In the genomic region with DNA sequence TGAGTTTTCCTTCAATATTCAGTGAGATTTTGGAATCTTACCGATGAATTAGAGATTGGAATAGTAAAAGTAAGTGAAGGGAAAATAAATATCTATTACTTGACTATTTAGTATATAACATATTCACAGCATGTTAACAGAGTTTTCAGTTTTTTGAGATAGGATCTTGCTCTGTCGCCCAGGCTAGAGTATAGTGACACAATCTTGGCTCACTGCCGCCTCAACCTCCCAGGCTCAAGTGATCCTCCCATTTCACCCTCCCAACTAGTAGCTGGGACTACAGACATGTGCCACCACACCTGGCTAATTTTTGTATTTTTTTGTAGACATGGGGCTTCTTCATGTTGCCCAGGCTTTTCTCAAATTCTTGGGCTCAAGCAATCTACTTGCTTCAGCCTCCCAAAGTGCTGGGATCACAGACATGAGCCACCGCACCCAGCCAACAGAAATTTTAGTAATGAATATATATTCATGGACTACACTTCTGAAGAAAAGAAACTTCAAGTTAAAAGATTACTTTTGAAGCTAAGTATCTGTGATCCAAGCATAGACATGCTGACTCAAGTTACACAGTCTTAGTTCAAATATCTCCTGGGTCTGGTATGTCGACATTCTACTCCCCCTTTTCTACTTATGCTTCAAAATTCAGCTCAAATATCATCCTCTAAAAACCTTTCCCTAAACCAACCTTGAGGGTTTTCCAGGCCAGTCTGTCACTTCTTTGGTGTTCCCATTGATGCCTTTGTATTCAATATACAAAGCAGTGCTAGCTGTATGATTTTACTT, we compare ENCODE assay signal across 13 cellular contexts. TPM values are rescaled to one million over a fixed set of nuclear protein-coding genes. Genes with fewer than 3 reads are reported as not detected.
DNase-seq lines count a peak whose midpoint lies in the region; ATAC-seq and TF ChIP-seq lines count a peak whose summit lies in the region.
"Had no signal": no experiment of that assay in that cellular context is flagged by ENCODE, and none has a peak within 500 bp of the region (broad histone marks: within the 10 kb centered on the region; RNA-seq: fewer than 3 reads in every experiment).

No MANE protein-coding gene starts in this region.

- H3K9me3 ChIP-seq in gastroesophageal sphincter, result no peaks in the 10 kb centered on the region
- H3K9me3 ChIP-seq: BLaER1, thoracic aorta had no signal

- no peaks in the 10 kb centered on the region for H3K36me3 Mint-ChIP-seq in activated naive CD4-positive, alpha-beta T cell treated with anti-CD3 and anti-CD28 coated beads, Interleukin-2, amount 50 U/mL, for 72 hours
- H3K36me3 Mint-ChIP-seq in WTC11, result no peaks in the 10 kb centered on the region
- H3K36me3 Mint-ChIP-seq in stimulated activated memory B cell treated with anti-CD40 and anti-IgM and Interleukin-4, amounts not matched to agents 10 μg/mL and 1 μg/mL and 100 μg/mL, for 72 hours, result peaks cover 10% of the 10 kb centered on the region

- no peak for DNase-seq in activated naive CD4-positive, alpha-beta T cell treated with anti-CD3 and anti-CD28 coated beads, Interleukin-2, amount 50 U/mL, for 72 hours (ENCODE audit: low spot score in 2 of 2)
- DNase-seq in activated naive CD4-positive, alpha-beta T cell (lab: John Stamatoyannopoulos, UW), result no peak
- DNase-seq in WTC11 (ENCODE audit: low spot score), result no peak
- DNase-seq in G401 (ENCODE audit: low spot score), result no peak
- no peak for DNase-seq in stimulated activated CD4-positive, alpha-beta T cell treated with anti-CD3 and anti-CD28 coated beads, Interleukin-4, amount 100 ng/mL, for 1 hour
- DNase-seq in NCI-H2227 (lab: John Stamatoyannopoulos, UW; ENCODE audit: unreplicated experiment), result no peak
- DNase-seq: NCI-H1092 treated with DMSO at 0.1 percent for 48 hours; stimulated activated CD4-positive, alpha-beta T cell treated with anti-CD3 and anti-CD28 coated beads, Interleukin-4, amount 100 ng/mL, for 24 hours had no signal

- H3K4me3 Mint-ChIP-seq in WTC11, result no peak overlapping the region
- no peak overlapping the region for H3K4me3 Mint-ChIP-seq in stimulated activated memory B cell treated with anti-CD40 and anti-IgM and Interleukin-4, amounts not matched to agents 10 μg/mL and 1 μg/mL and 100 μg/mL, for 72 hours
- H3K4me3 Mint-ChIP-seq: dendritic cell treated with granulocyte-macrophage colony-stimulating factor and Interleukin-4, amounts not matched to agents 40 ng/mL and 50 ng/mL, for 4 days had no signal

- no peaks in the 10 kb centered on the region for H3K27me3 Mint-ChIP-seq in WTC11 (ENCODE audit: low read depth)
- no peaks in the 10 kb centered on the region for H3K27me3 Mint-ChIP-seq in stimulated activated memory B cell treated with anti-CD40 and anti-IgM and Interleukin-4, amounts not matched to agents 10 μg/mL and 1 μg/mL and 100 μg/mL, for 72 hours
- H3K27me3 Mint-ChIP-seq: dendritic cell treated with granulocyte-macrophage colony-stimulating factor and Interleukin-4, amounts not matched to agents 40 ng/mL and 50 ng/mL, for 4 days had no signal

- TF ChIP-seq POLR2A in gastroesophageal sphincter (IDR thresholded peaks at IDR 0.05), result no peak

- H3K4me3 ChIP-seq in gastroesophageal sphincter, result no peak overlapping the region
- H3K4me3 ChIP-seq: BLaER1, thoracic aorta had no signal

- H3K9me3 Mint-ChIP-seq in activated naive CD4-positive, alpha-beta T cell treated with anti-CD3 and anti-CD28 coated beads, Interleukin-2, amount 50 U/mL, for 72 hours, result no peaks in the 10 kb centered on the region
- no peaks in the 10 kb centered on the region for H3K9me3 Mint-ChIP-seq in WTC11
- H3K9me3 Mint-ChIP-seq in stimulated activated memory B cell treated with anti-CD40 and anti-IgM and Interleukin-4, amounts not matched to agents 10 μg/mL and 1 μg/mL and 100 μg/mL, for 72 hours, result no peaks in the 10 kb centered on the region
- H3K9me3 Mint-ChIP-seq: dendritic cell treated with granulocyte-macrophage colony-stimulating factor and Interleukin-4, amounts not matched to agents 40 ng/mL and 50 ng/mL, for 4 days had no signal

- 56 to 66% methylated on average over 5 of the region's 5 CpGs for WGBS in gastroesophageal sphincter (ENCODE audit: low coverage in 1 of 2), 2 donors

- peak in 1 of 2 donors; percentile 14 for ATAC-seq in activated naive CD4-positive, alpha-beta T cell treated with anti-CD3 and anti-CD28 coated beads, Interleukin-2, amount 50 U/mL, for 72 hours
- ATAC-seq in WTC11, result no peak
- no peak for ATAC-seq in gastroesophageal sphincter
- no peak for ATAC-seq in stimulated activated memory B cell treated with anti-CD40 and anti-IgM and Interleukin-4, amounts not matched to agents 10 μg/mL and 1 μg/mL and 100 μg/mL, for 72 hours

- no peaks in the 10 kb centered on the region for H3K36me3 ChIP-seq in gastroesophageal sphincter
- H3K36me3 ChIP-seq: BLaER1, thoracic aorta had no signal

- in situ Hi-C loops in G401 (cut with HindIII; ENCODE audit: low sequenced_read_pairs), result no loop called here

- no peaks in the 10 kb centered on the region for H3K27me3 ChIP-seq in gastroesophageal sphincter
- H3K27me3 ChIP-seq: BLaER1 had no signal

- TF ChIP-seq CTCF in WTC11 (IDR thresholded peaks at IDR 0.05) (no peak), gastroesophageal sphincter (IDR thresholded peaks at IDR 0.05) (no peak)

- no peak for TF ChIP-seq EP300 in gastroesophageal sphincter (IDR thresholded peaks at IDR 0.05)

- CTCF ChIA-PET in WTC11 (lab: Charles Lee), result interaction anchor here (1.2 kb wide), 1 partner anchor 8 kb away, joined by 6 read pairs; no protein-coding TSS in a partner anchor

- peaks cover 6 to 94% (median 20%) of the 10 kb centered on the region in 3 donors for H3K4me1 ChIP-seq in gastroesophageal sphincter

- peak overlapping the region in 3 of 4 donors; percentile 8 to 41 (median 18) for H3K27ac ChIP-seq in gastroesophageal sphincter
- H3K27ac ChIP-seq: BLaER1 had no signal

- H3K4me1 Mint-ChIP-seq in WTC11, result peaks cover 55% of the 10 kb centered on the region
- H3K4me1 Mint-ChIP-seq in stimulated activated memory B cell treated with anti-CD40 and anti-IgM and Interleukin-4, amounts not matched to agents 10 μg/mL and 1 μg/mL and 100 μg/mL, for 72 hours, result peaks cover 90% of the 10 kb centered on the region

- peak overlapping the region; percentile 59 to 63 for H3K27ac Mint-ChIP-seq in activated naive CD4-positive, alpha-beta T cell treated with anti-CD3 and anti-CD28 coated beads, Interleukin-2, amount 50 U/mL, for 72 hours
- H3K27ac Mint-ChIP-seq in WTC11, result peak overlapping the region; percentile 22; the same call in 1 of the 2 replicates
- peak overlapping the region; percentile 54 for H3K27ac Mint-ChIP-seq in stimulated activated memory B cell treated with anti-CD40 and anti-IgM and Interleukin-4, amounts not matched to agents 10 μg/mL and 1 μg/mL and 100 μg/mL, for 72 hours

- POLR2A ChIA-PET in WTC11 (lab: Charles Lee), result interaction anchor here (0.6 kb wide), 1 partner anchor 550 kb away, joined by 3 read pairs; no protein-coding TSS in a partner anchor

TF ChIP-seq in WTC11, 78 proteins besides CTCF, POLR2A, EP300 and RAD21:
- TF ChIP-seq TP53 (CRISPR knock-in tag; IDR thresholded peaks at IDR 0.05), result no peak
- TF ChIP-seq IRF1 (CRISPR knock-in tag; IDR thresholded peaks at IDR 0.05), result no peak
- peak; percentile 41; the same call in 1 of the 2 replicates for TF ChIP-seq ZNF121 (CRISPR knock-in tag; IDR thresholded peaks at IDR 0.05)
- TF ChIP-seq, protein P1, sequence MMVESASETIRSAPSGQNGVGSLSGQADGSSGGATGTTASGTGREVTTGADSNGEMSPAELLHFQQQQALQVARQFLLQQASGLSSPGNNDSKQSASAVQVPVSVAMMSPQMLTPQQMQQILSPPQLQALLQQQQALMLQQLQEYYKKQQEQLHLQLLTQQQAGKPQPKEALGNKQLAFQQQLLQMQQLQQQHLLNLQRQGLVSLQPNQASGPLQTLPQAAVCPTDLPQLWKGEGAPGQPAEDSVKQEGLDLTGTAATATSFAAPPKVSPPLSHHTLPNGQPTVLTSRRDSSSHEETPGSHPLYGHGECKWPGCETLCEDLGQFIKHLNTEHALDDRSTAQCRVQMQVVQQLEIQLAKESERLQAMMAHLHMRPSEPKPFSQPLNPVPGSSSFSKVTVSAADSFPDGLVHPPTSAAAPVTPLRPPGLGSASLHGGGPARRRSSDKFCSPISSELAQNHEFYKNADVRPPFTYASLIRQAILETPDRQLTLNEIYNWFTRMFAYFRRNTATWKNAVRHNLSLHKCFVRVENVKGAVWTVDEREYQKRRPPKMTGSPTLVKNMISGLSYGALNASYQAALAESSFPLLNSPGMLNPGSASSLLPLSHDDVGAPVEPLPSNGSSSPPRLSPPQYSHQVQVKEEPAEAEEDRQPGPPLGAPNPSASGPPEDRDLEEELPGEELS (CRISPR knock-in tag; IDR thresholded peaks at IDR 0.05), result no peak
TF ChIP-seq in WTC11: peak in this region for 1.

RNA-seq across cellular contexts. Expression of gene UBE2N, which starts 13.8 kb away (rescaled TPM):
- 100 to 1,000 TPM; 164 to 188 TPM for total RNA-seq in activated naive CD4-positive, alpha-beta T cell treated with anti-CD3 and anti-CD28 coated beads, Interleukin-2, amount 50 U/mL, for 72 hours
- 183 to 195 TPM (median 185 TPM) in 3 replicates for total RNA-seq in WTC11 (2021)
- 10 to 100 TPM; 44.4 to 64.2 (median 53.4) TPM for total RNA-seq in gastroesophageal sphincter
- 116 and 119 TPM in 2 replicates for total RNA-seq in G401 (2014; rRNA removed; shearing (Covaris generic))

RNA-seq across cellular contexts. Expression of gene MRPL42, which starts 39.3 kb away (rescaled TPM):
- total RNA-seq in activated naive CD4-positive, alpha-beta T cell treated with anti-CD3 and anti-CD28 coated beads, Interleukin-2, amount 50 U/mL, for 72 hours, result 10 to 100 TPM; 60.9 to 64.0 TPM
- total RNA-seq in WTC11 (2021) (112 to 124 TPM (median 121 TPM) in 3 replicates), gastroesophageal sphincter (10 to 100 TPM; 40.3 to 52.9 (median 46.2) TPM)
- 159 and 173 TPM in 2 replicates for total RNA-seq in G401 (2014; rRNA removed; shearing (Covaris generic))

RNA-seq across cellular contexts. Expression of gene NUDT4, which starts 50.2 kb away (rescaled TPM):
- 10 to 100 TPM; 65.6 to 88.9 TPM for total RNA-seq in activated naive CD4-positive, alpha-beta T cell treated with anti-CD3 and anti-CD28 coated beads, Interleukin-2, amount 50 U/mL, for 72 hours
- total RNA-seq in WTC11 (2021) (51.3 to 56.9 TPM (median 56.5 TPM) in 3 replicates), gastroesophageal sphincter (100 to 1,000 TPM in 1 of 4 donors, 10 to 100 TPM in 3; 91.2 to 146 (median 94.3) TPM)
- 35.2 and 65.6 TPM in 2 replicates for total RNA-seq in G401 (2014; rRNA removed; shearing (Covaris generic))
